In genomic region chr16:29811896-29812665, GRCh38 we compare ENCODE assay signal across 8 cellular contexts. TPM values are rescaled to one million over a fixed set of nuclear protein-coding genes. Genes with fewer than 3 reads are reported as not detected.
DNase-seq lines count a peak whose midpoint lies in the region; ATAC-seq lines count a peak whose summit lies in the region.

PRRT2 (plus strand) TSS chr16:29812193; CDS start chr16:29813055, 862 bp downstream.

- peaks cover 4% of the 10 kb centered on the region for H3K9me3 ChIP-seq in trophoblast cell (ENCODE audit: insufficient read depth, low read depth, low read length)

- peaks cover 12% of the 10 kb centered on the region for H3K27me3 Mint-ChIP-seq in activated naive CD8-positive, alpha-beta T cell treated with anti-CD3 and anti-CD28 coated beads, Interleukin-2, amount 10 ng/mL, durations not matched to agents 7 days and 5 days

- no peak within 1 kb of the TSS for H4K12ac ChIP-seq in trophoblast cell (ENCODE audit: low read depth, low read length)

- peak within 1 kb of the TSS; percentile 41 for H3K4me3 ChIP-seq in trophoblast cell (ENCODE audit: low read depth, low read length)

- peak within 1 kb of the TSS; percentile 58 for H2AFZ ChIP-seq in trophoblast cell (ENCODE audit: insufficient read depth, low read length, poor library complexity)

- peak within 1 kb of the TSS; percentile 5 for H3K4ac ChIP-seq in trophoblast cell (ENCODE audit: low read depth, low read length)

- whole genome bisulfite sequencing in trophoblast cell (ENCODE audit: extremely low coverage, insufficient coverage, insufficient read length) = no CpG with 5 or more reads among the region's 69 CpGs

- intact Hi-C loops in left cardiac atrium (cut with DNase I) = no loop called here

- H3K18ac ChIP-seq in trophoblast cell (ENCODE audit: low read length) = peak within 1 kb of the TSS; percentile 12

- H3K14ac ChIP-seq in trophoblast cell (ENCODE audit: low read length) = peak within 1 kb of the TSS; percentile 40

- no peak within 1 kb of the TSS for H3K23ac ChIP-seq in trophoblast cell (ENCODE audit: low read length)

- H3K4me3 Mint-ChIP-seq in activated naive CD8-positive, alpha-beta T cell treated with anti-CD3 and anti-CD28 coated beads, Interleukin-2, amount 10 ng/mL, durations not matched to agents 7 days and 5 days = peak within 1 kb of the TSS; percentile 95

- peaks cover 27% of the 10 kb centered on the region for H3K79me2 ChIP-seq in trophoblast cell (ENCODE audit: control insufficient read depth, insufficient read depth, low read length, poor library complexity)

- peak within 1 kb of the TSS; percentile 38 for H2AK5ac ChIP-seq in trophoblast cell (ENCODE audit: low read length)

- peak within 1 kb of the TSS; percentile 43 for H2BK5ac ChIP-seq in trophoblast cell (ENCODE audit: low read depth, low read length, poor library complexity)

- H3K27ac Mint-ChIP-seq in activated naive CD8-positive, alpha-beta T cell treated with anti-CD3 and anti-CD28 coated beads, Interleukin-2, amount 10 ng/mL, durations not matched to agents 7 days and 5 days = peak within 1 kb of the TSS; percentile 77

- H4K91ac ChIP-seq in trophoblast cell (ENCODE audit: low read depth, low read length) = peak within 1 kb of the TSS; percentile 59

- peak within 1 kb of the TSS; percentile 83 for H3K27ac ChIP-seq in trophoblast cell (ENCODE audit: low read depth, low read length)

- peak within 1 kb of the TSS; percentile 5 for H2BK120ac ChIP-seq in trophoblast cell (ENCODE audit: insufficient read depth, low read length, poor library complexity)

- H3K4me1 ChIP-seq in trophoblast cell (ENCODE audit: control insufficient read depth in 1 of 2, insufficient read depth in 2 of 2, low read length in 2 of 2) = peaks cover 19 to 47% of the 10 kb centered on the region in 2 experiments

- no peaks in the 10 kb centered on the region for H3K9me3 Mint-ChIP-seq in activated naive CD8-positive, alpha-beta T cell treated with anti-CD3 and anti-CD28 coated beads, Interleukin-2, amount 10 ng/mL, durations not matched to agents 7 days and 5 days

- H3K9ac ChIP-seq in trophoblast cell (ENCODE audit: low read length) = peak within 1 kb of the TSS; percentile 30

- ATAC-seq in activated naive CD8-positive, alpha-beta T cell treated with anti-CD3 and anti-CD28 coated beads, Interleukin-2, amount 10 ng/mL, durations not matched to agents 7 days and 5 days (ENCODE audit: low read depth) = no peak
- ATAC-seq in left cardiac atrium (peak; percentile 3 to 7), HG03095 (IDR thresholded peaks at IDR 0.05; ENCODE audit: unreplicated experiment) (no peak), GM19328 (IDR thresholded peaks at IDR 0.05; ENCODE audit: unreplicated experiment) (no peak)

- H3K36me3 ChIP-seq in trophoblast cell (ENCODE audit: control insufficient read depth in 1 of 2, insufficient read depth in 2 of 2, low read length in 2 of 2) = peaks cover 23 to 25% of the 10 kb centered on the region in 2 experiments

- DNase-seq in NCI-H1694 treated with DMSO at 0.1 percent for 48 hours (lab: John Stamatoyannopoulos, UW) (peak; percentile 29), NCI-H1694 (lab: John Stamatoyannopoulos, UW) (no peak), NCI-H774 (lab: John Stamatoyannopoulos, UW) (peak; percentile 9), left cardiac atrium (peak; percentile 76), trophoblast cell (peak; percentile 65 to 67)
- DNase-seq in activated naive CD8-positive, alpha-beta T cell treated with anti-CD3 and anti-CD28 coated beads, Interleukin-2, amount 10 ng/mL, durations not matched to agents 7 days and 5 days = peak; percentile 60

- peak within 1 kb of the TSS; percentile 27 for H4K8ac ChIP-seq in trophoblast cell (ENCODE audit: low read depth, low read length)

- no peak within 1 kb of the TSS for H2BK12ac ChIP-seq in trophoblast cell (ENCODE audit: low read length)

- POLR2A ChIA-PET in activated naive CD8-positive, alpha-beta T cell treated with anti-CD3 and anti-CD28 coated beads, Interleukin-2, amount 10 ng/mL, durations not matched to agents 7 days and 5 days (lab: Charles Lee) = interaction anchor here (0.8 to 3.2 kb wide), 4 partner anchors 8 to 43 kb away, joined by 3 to 16 read pairs (median 5); partner anchors contain the start of gene KIF22

- peaks cover 32% of the 10 kb centered on the region for H3K79me1 ChIP-seq in trophoblast cell (ENCODE audit: low read length)

- H3K4me1 Mint-ChIP-seq in activated naive CD8-positive, alpha-beta T cell treated with anti-CD3 and anti-CD28 coated beads, Interleukin-2, amount 10 ng/mL, durations not matched to agents 7 days and 5 days = peaks cover 39% of the 10 kb centered on the region

- H3K27me3 ChIP-seq in trophoblast cell (ENCODE audit: insufficient read depth, low read length) = no peaks in the 10 kb centered on the region

- H3K4me2 ChIP-seq in trophoblast cell (ENCODE audit: low read length) = peak within 1 kb of the TSS; percentile 75

- H3K36me3 Mint-ChIP-seq in activated naive CD8-positive, alpha-beta T cell treated with anti-CD3 and anti-CD28 coated beads, Interleukin-2, amount 10 ng/mL, durations not matched to agents 7 days and 5 days = peaks cover 34% of the 10 kb centered on the region

RNA-seq across cellular contexts. Expression of gene PRRT2, which starts in this region (rescaled TPM):
- total RNA-seq in activated naive CD8-positive, alpha-beta T cell treated with anti-CD3 and anti-CD28 coated beads, Interleukin-2, amount 10 ng/mL, durations not matched to agents 7 days and 5 days = 1 to 10 TPM; 2.2 to 2.3 TPM
- 1 to 10 TPM; 2.2 to 3.0 TPM for total RNA-seq in left cardiac atrium
- 3.9 and 4.1 TPM in 2 replicates for polyA plus RNA-seq in trophoblast cell (2013)

Comparison
In these comparisons a context has a peak if more than half of its experiments do, and no peak if none do; other contexts are left out.
1. ATAC-seq: peak in left cardiac atrium (2 of 2); none in activated naive CD8-positive, alpha-beta T cell treated with anti-CD3 and anti-CD28 coated beads, Interleukin-2, amount 10 ng/mL, durations not matched to agents 7 days and 5 days (single experiment), HG03095 (single experiment) and GM19328 (single experiment).